Comparison of ENCODE assay signal across 9 cellular contexts in genomic region chr7:2717293-2717904, GRCh38. TPM values are rescaled to one million over a fixed set of nuclear protein-coding genes. Genes with fewer than 3 reads are reported as not detected.
A peak's percentile ranks its signal among the peaks of the same experiment; 100 is the strongest.
DNase-seq lines count a peak whose midpoint lies in the region; ATAC-seq and TF ChIP-seq lines count a peak whose summit lies in the region.
"Had no signal": no experiment of that assay in that cellular context is flagged by ENCODE, and none has a peak within 500 bp of the region (broad histone marks: within the 10 kb centered on the region; RNA-seq: fewer than 3 reads in every experiment).

No MANE protein-coding gene starts in this region.

- peaks cover 6% of the 10 kb centered on the region for H3K36me3 Mint-ChIP-seq in T-helper 2 cell treated with Interferon-gamma antibody and Interleukin-4, amounts not matched to agents 5 μg/mL and 100 μg/mL, for 36 hours (ENCODE audit: low read depth)

- peaks cover 2% of the 10 kb centered on the region for H3K27me3 Mint-ChIP-seq in T-helper 2 cell treated with Interferon-gamma antibody and Interleukin-4, amounts not matched to agents 5 μg/mL and 100 μg/mL, for 36 hours (ENCODE audit: low read depth)

- H3K9ac ChIP-seq in stomach smooth muscle (ENCODE audit: low read length in 2 of 2), result peak overlapping the region; percentile 42 to 43

- H3K4me1 Mint-ChIP-seq in T-helper 2 cell treated with Interferon-gamma antibody and Interleukin-4, amounts not matched to agents 5 μg/mL and 100 μg/mL, for 36 hours (ENCODE audit: low read depth), result peaks cover 57% of the 10 kb centered on the region

- no peaks in the 10 kb centered on the region for H3K9me3 ChIP-seq in stomach smooth muscle (ENCODE audit: control insufficient read depth in 2 of 2, low read length in 2 of 2)

- H3K27ac ChIP-seq in VCaP (peak overlapping the region; percentile 84), stomach smooth muscle (ENCODE audit: low read length) (peak overlapping the region; percentile 69)

- no peak for TF ChIP-seq CTCF in VCaP (conservative IDR thresholded peaks at IDR 0.05)

- no peak for DNase-seq in T-helper 2 cell treated with Interferon-gamma antibody and Interleukin-4, amounts not matched to agents 5 μg/mL and 100 μg/mL, for 36 hours (ENCODE audit: low spot score)
- no peak for DNase-seq in T-helper 2 cell
- peak; percentile 71 for DNase-seq in left ventricle myocardium superior
- no peak for DNase-seq in glomerular visceral epithelial cell (ENCODE audit: extremely low spot score)
- DNase-seq: NCI-H446 had no signal

- ATAC-seq in left ventricle myocardium superior, result peak; percentile 66
- no peak for ATAC-seq in GM19035 (IDR thresholded peaks at IDR 0.05; ENCODE audit: unreplicated experiment)
- no peak for ATAC-seq in HG03439 (IDR thresholded peaks at IDR 0.05; ENCODE audit: unreplicated experiment)

- H3K4me1 ChIP-seq in stomach smooth muscle (ENCODE audit: control insufficient read depth, insufficient read depth, low read length), result peaks cover 27% of the 10 kb centered on the region

- H3K27me3 ChIP-seq in stomach smooth muscle (ENCODE audit: control insufficient read depth in 1 of 2, insufficient read depth in 2 of 2, low read length in 2 of 2), result no peaks in the 10 kb centered on the region

- peak overlapping the region; percentile 34 for H3K27ac Mint-ChIP-seq in T-helper 2 cell treated with Interferon-gamma antibody and Interleukin-4, amounts not matched to agents 5 μg/mL and 100 μg/mL, for 36 hours

- H3K4me3 ChIP-seq in stomach smooth muscle (ENCODE audit: low read length in 2 of 2), result peak overlapping the region; percentile 20 to 52

- H3K36me3 ChIP-seq in stomach smooth muscle (ENCODE audit: control insufficient read depth in 2 of 2, insufficient read depth in 2 of 2, low read length in 2 of 2), result peaks cover 4 to 8% of the 10 kb centered on the region in 2 donors

- intact Hi-C loops in left ventricle myocardium superior (cut with micrococcal nuclease), result no loop called here

- peak overlapping the region; percentile 44 for H3K4me3 Mint-ChIP-seq in T-helper 2 cell treated with Interferon-gamma antibody and Interleukin-4, amounts not matched to agents 5 μg/mL and 100 μg/mL, for 36 hours

- H3K9me3 Mint-ChIP-seq in T-helper 2 cell treated with Interferon-gamma antibody and Interleukin-4, amounts not matched to agents 5 μg/mL and 100 μg/mL, for 36 hours, result no peaks in the 10 kb centered on the region

RNA-seq across cellular contexts. Expression of gene AMZ1, which starts 29.4 kb away (rescaled TPM):
- 0.05 TPM for total RNA-seq in left ventricle myocardium superior
